31 cellular contexts compared by ENCODE assay signal in the genomic region with DNA sequence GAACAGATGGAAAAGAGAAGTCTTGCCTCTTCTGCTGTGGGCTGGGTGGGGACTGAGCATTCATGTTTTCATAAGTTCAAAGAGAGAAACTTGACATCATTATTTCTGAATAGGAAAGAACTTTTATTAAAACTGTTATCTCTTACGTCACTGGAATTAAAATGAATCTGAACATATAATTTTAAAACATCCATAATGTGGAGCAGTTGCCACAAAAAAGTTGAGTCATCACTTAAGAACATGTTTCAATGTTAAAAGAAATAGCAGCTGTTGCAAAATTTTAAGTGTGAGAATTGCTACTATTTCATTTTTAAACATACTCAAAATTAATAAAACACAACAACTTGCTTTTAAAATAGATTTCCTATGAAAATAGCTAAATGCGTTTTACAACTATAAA.
"Had no signal": no experiment of that assay in that cellular context is flagged by ENCODE, and none has a peak within 500 bp of the region (broad histone marks: within the 10 kb centered on the region; RNA-seq: fewer than 3 reads in every experiment).

No MANE protein-coding gene starts in this region.

- H3K36me3 Mint-ChIP-seq: activated naive CD8-positive, alpha-beta T cell; brain; mesothelial cell of epicardium; naive thymus-derived CD4-positive, alpha-beta T cell; neural progenitor cell; T-cell had no signal

- H3K9ac ChIP-seq: neural progenitor cell had no signal

- ATAC-seq: activated CD4-positive, alpha-beta T cell treated with anti-CD3 and anti-CD28 coated beads for 36 hours; activated T-cell treated with anti-CD3 and anti-CD28 coated beads, Interleukin-2, amount 50 U/mL, for 72 hours; esophagus mucosa; gastroesophageal sphincter; left colon; naive thymus-derived CD4-positive, alpha-beta T cell; right cardiac atrium; T-cell had no signal

- H3K4me3 Mint-ChIP-seq: activated CD4-positive, alpha-beta T cell treated with anti-CD3 and anti-CD28 coated beads for 36 hours; activated naive CD8-positive, alpha-beta T cell; activated T-cell treated with anti-CD3 and anti-CD28 coated beads, Interleukin-2, amount 50 U/mL, for 72 hours; brain; dendritic cell treated with granulocyte-macrophage colony-stimulating factor and Interleukin-4, amounts not matched to agents 40 ng/mL and 50 ng/mL, for 4 days; endodermal cell; mesothelial cell of epicardium; naive thymus-derived CD4-positive, alpha-beta T cell; neural progenitor cell; stimulated activated naive CD8-positive, alpha-beta T cell treated with anti-CD3 and anti-CD28 coated beads, Interleukin-15, Interleukin-2, amounts not matched to agents 100 ng/mL and 50 ng/mL, for 24 hours; T-cell; T-helper 2 cell treated with Interferon-gamma antibody and Interleukin-4, amounts not matched to agents 5 μg/mL and 100 μg/mL, for 36 hours had no signal

- H3K36me3 ChIP-seq: adrenal gland, ascending aorta, cardiac muscle cell, gastroesophageal sphincter, neural progenitor cell, thoracic aorta had no signal

- H3K4me3 ChIP-seq: adrenal gland, ascending aorta, cardiac muscle cell, gastroesophageal sphincter, neural progenitor cell, thoracic aorta had no signal

- H3K4me1 ChIP-seq: ascending aorta had no signal

- H3K9me3 ChIP-seq: adrenal gland, ascending aorta, gastroesophageal sphincter, thoracic aorta had no signal

- H3K4me1 Mint-ChIP-seq: activated CD4-positive, alpha-beta T cell treated with anti-CD3 and anti-CD28 coated beads for 36 hours; naive thymus-derived CD4-positive, alpha-beta T cell; T-cell had no signal

- H3K4me2 ChIP-seq: neural progenitor cell had no signal

- DNase-seq: activated CD4-positive, alpha-beta T cell treated with anti-CD3 and anti-CD28 coated beads for 36 hours; activated CD4-positive, CD25-positive, alpha-beta regulatory T cell; activated effector memory CD4-positive, alpha-beta T cell treated with Interleukin-2 at 50 U/mL for 16 hours; activated naive CD4-positive, alpha-beta T cell treated with Interleukin-2 at 50 U/mL for 16 hours; activated T-cell treated with anti-CD3 and anti-CD28 coated beads for 4 hours; activated T-cell treated with anti-CD3 and anti-CD28 coated beads, Interleukin-2, amount 50 U/mL, for 72 hours; adrenal gland; endodermal cell; hippocampal formation; kidney; left colon; naive thymus-derived CD4-positive, alpha-beta T cell; occipital lobe; posterior cingulate gyrus; right cardiac atrium; stimulated activated CD4-positive, alpha-beta T cell treated with anti-CD3 and anti-CD28 coated beads, Interleukin-2, amount 100 ng/mL, for 48 hours; T-cell; trophoblast cell had no signal

- FAIRE-seq: kidney, urothelium cell line had no signal

- H3K27me3 Mint-ChIP-seq: activated CD4-positive, alpha-beta T cell treated with anti-CD3 and anti-CD28 coated beads for 36 hours; activated naive CD8-positive, alpha-beta T cell; brain; dendritic cell treated with granulocyte-macrophage colony-stimulating factor and Interleukin-4, amounts not matched to agents 40 ng/mL and 50 ng/mL, for 4 days; naive thymus-derived CD4-positive, alpha-beta T cell; stimulated activated naive CD8-positive, alpha-beta T cell treated with anti-CD3 and anti-CD28 coated beads, Interleukin-15, Interleukin-2, amounts not matched to agents 100 ng/mL and 50 ng/mL, for 24 hours; T-cell had no signal

- H3K9me3 Mint-ChIP-seq: brain, endodermal cell, mesothelial cell of epicardium had no signal

- H3K27ac Mint-ChIP-seq: activated CD4-positive, alpha-beta T cell treated with anti-CD3 and anti-CD28 coated beads for 36 hours; activated naive CD8-positive, alpha-beta T cell; activated T-cell treated with anti-CD3 and anti-CD28 coated beads, Interleukin-2, amount 50 U/mL, for 72 hours; dendritic cell treated with granulocyte-macrophage colony-stimulating factor and Interleukin-4, amounts not matched to agents 40 ng/mL and 50 ng/mL, for 4 days; endodermal cell; mesothelial cell of epicardium; naive thymus-derived CD4-positive, alpha-beta T cell; neural progenitor cell; stimulated activated naive CD8-positive, alpha-beta T cell treated with anti-CD3 and anti-CD28 coated beads, Interleukin-15, Interleukin-2, amounts not matched to agents 100 ng/mL and 50 ng/mL, for 24 hours; T-cell; T-helper 2 cell treated with Interferon-gamma antibody and Interleukin-4, amounts not matched to agents 5 μg/mL and 100 μg/mL, for 36 hours had no signal

- H3K27me3 ChIP-seq: adrenal gland, ascending aorta, cardiac muscle cell, gastroesophageal sphincter, neural progenitor cell had no signal

- H3K27ac ChIP-seq: adrenal gland, ascending aorta, cardiac muscle cell, gastroesophageal sphincter, neural progenitor cell, thoracic aorta had no signal
